8 cellular contexts compared by ENCODE assay signal in the genomic region with DNA sequence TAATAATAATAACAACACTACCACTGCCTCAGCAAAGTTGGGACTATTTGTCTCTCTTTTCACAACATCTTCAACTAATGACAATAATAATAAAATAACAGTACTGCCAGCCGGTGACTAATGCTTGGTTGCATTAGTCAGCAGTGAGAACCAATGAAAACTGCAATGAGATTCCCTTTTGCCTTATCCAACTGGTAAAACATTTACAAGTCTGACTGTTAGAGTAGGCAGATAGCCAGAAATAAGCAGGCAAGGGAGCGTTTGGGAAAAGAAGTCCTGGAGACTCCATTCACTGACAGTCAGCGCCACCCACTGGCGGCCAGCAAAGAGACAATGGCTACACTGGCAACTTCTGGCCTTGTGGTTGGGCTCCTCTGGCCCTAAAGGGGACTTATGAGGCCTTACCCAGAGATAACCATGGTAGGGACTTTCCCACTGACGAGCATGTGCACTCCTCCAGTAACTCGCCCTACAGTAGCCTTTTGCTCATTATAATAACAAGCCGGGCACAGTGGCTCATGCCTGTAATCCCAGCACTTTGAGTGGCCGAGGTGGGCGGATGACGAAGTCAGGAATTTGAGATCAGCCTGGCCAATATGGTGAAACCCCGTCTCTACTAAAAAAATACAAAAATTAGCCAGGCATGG. TPM values are rescaled to one million over a fixed set of nuclear protein-coding genes. Genes with fewer than 3 reads are reported as not detected.
DNase-seq lines count a peak whose midpoint lies in the region; ATAC-seq and TF ChIP-seq lines count a peak whose summit lies in the region.

No MANE protein-coding gene starts in this region.

- DNase-seq in stimulated activated naive CD8-positive, alpha-beta T cell treated with anti-CD3 and anti-CD28 coated beads, Interleukin-15, Interleukin-2, amounts not matched to agents 100 U/mL and 50 U/mL, for 24 hours, result peak; percentile 33
- DNase-seq in stimulated activated naive CD8-positive, alpha-beta T cell treated with anti-CD3 and anti-CD28 coated beads, Interleukin-15, amount 100 ng/mL, for 72 hours, result no peak
- DNase-seq in LoVo (ENCODE audit: low spot score), result peak; percentile 93
- DNase-seq in RPMI8226, result peak; percentile 66
- DNase-seq in dermis microvascular lymphatic vessel endothelial cell (ENCODE audit: low read depth in 2 of 2), result peak; percentile 84 to 97
- DNase-seq in lung (ENCODE audit: low spot score), result peak; percentile 83
- peak; percentile 85 for DNase-seq in ureter (ENCODE audit: low spot score)
- DNase-seq in activated effector memory CD4-positive, alpha-beta T cell treated with anti-CD3 and anti-CD28 coated beads, Interleukin-2, amount 50 U/mL, for 16 hours, result no peak

- peaks cover 35% of the 10 kb centered on the region for H3K27me3 Mint-ChIP-seq in stimulated activated naive CD8-positive, alpha-beta T cell treated with anti-CD3 and anti-CD28 coated beads, Interleukin-15, amount 100 ng/mL, for 72 hours

- H3K27ac ChIP-seq in lung (ENCODE audit: low read depth in 1 of 2, low read length in 1 of 2), result peak overlapping the region in 1 of 2 donors; percentile 3

- WGBS in lung, 2 donors, result 50 to 67% methylated on average over 11 of the region's 11 CpGs

- peaks cover 0 to 4% of the 10 kb centered on the region in 2 donors for H3K36me3 ChIP-seq in lung (ENCODE audit: control insufficient read depth in 2 of 2, insufficient read depth in 2 of 2, low read length in 2 of 2)

- H3K4me1 Mint-ChIP-seq in stimulated activated naive CD8-positive, alpha-beta T cell treated with anti-CD3 and anti-CD28 coated beads, Interleukin-15, amount 100 ng/mL, for 72 hours, result peaks cover 25% of the 10 kb centered on the region

- H3K27ac Mint-ChIP-seq in stimulated activated naive CD8-positive, alpha-beta T cell treated with anti-CD3 and anti-CD28 coated beads, Interleukin-15, amount 100 ng/mL, for 72 hours, result no peak overlapping the region

- no peaks in the 10 kb centered on the region for H3K27me3 ChIP-seq in lung (ENCODE audit: control insufficient read depth, insufficient read depth)

- no peak overlapping the region for H3K4me3 Mint-ChIP-seq in stimulated activated naive CD8-positive, alpha-beta T cell treated with anti-CD3 and anti-CD28 coated beads, Interleukin-15, amount 100 ng/mL, for 72 hours

- no peaks in the 10 kb centered on the region for H3K9me3 ChIP-seq in lung (ENCODE audit: control insufficient read depth in 2 of 2, insufficient read depth in 1 of 2, low read length in 1 of 2)

- no peak overlapping the region for H3K4me3 ChIP-seq in lung

- no peaks in the 10 kb centered on the region for H3K9me3 Mint-ChIP-seq in stimulated activated naive CD8-positive, alpha-beta T cell treated with anti-CD3 and anti-CD28 coated beads, Interleukin-15, amount 100 ng/mL, for 72 hours

- H3K4me1 ChIP-seq in lung (ENCODE audit: control insufficient read depth in 2 of 2, insufficient read depth in 2 of 2, low read length in 2 of 2), result peaks cover 10 to 13% of the 10 kb centered on the region in 2 donors

- ATAC-seq in stimulated activated naive CD8-positive, alpha-beta T cell treated with anti-CD3 and anti-CD28 coated beads, Interleukin-15, Interleukin-2, amounts not matched to agents 100 U/mL and 50 U/mL, for 24 hours, result no peak
- no peak for ATAC-seq in stimulated activated naive CD8-positive, alpha-beta T cell treated with anti-CD3 and anti-CD28 coated beads, Interleukin-15, amount 100 ng/mL, for 72 hours
- ATAC-seq in lung (ENCODE audit: insufficient read depth, low FRiP score), result peak; percentile 32

- peak; percentile 25 for TF ChIP-seq CTCF in lung (IDR thresholded peaks at IDR 0.05; ENCODE audit: control extremely low read depth, extremely low read depth)

RNA-seq across cellular contexts. Expression of a gene that starts 3.4 kb away (rescaled TPM):
- total RNA-seq in dermis microvascular lymphatic vessel endothelial cell, result 19.1 and 25.3 TPM in 2 replicates
- total RNA-seq in lung, result 10 to 100 TPM; 42.9 to 84.8 TPM
- 10 to 100 TPM; 39.0 to 63.3 TPM for polyA plus RNA-seq in lung
- 83.9 TPM for total RNA-seq in ureter

RNA-seq across cellular contexts. Expression of a gene that starts 21.2 kb away (rescaled TPM):
- 0.13 and 0.38 TPM in 2 replicates for total RNA-seq in dermis microvascular lymphatic vessel endothelial cell
- total RNA-seq in lung, result 10 to 100 TPM in 1 of 2 donors, 1 to 10 TPM in 1; 4.7 to 18.5 TPM
- 10 to 100 TPM in 1 of 2 donors, 1 to 10 TPM in 1; 3.9 to 30.9 TPM for polyA plus RNA-seq in lung
- 3.6 TPM for total RNA-seq in ureter

Comparison
In these comparisons a context has a peak if more than half of its experiments do, and no peak if none do; other contexts are left out.
1. DNase-seq: peak in stimulated activated naive CD8-positive, alpha-beta T cell treated with anti-CD3 and anti-CD28 coated beads, Interleukin-15, Interleukin-2, amounts not matched to agents 100 U/mL and 50 U/mL, for 24 hours (single experiment), LoVo (single experiment), RPMI8226 (single experiment), dermis microvascular lymphatic vessel endothelial cell (2 of 2), lung (single experiment) and ureter (single experiment); none in stimulated activated naive CD8-positive, alpha-beta T cell treated with anti-CD3 and anti-CD28 coated beads, Interleukin-15, amount 100 ng/mL, for 72 hours (0 of 2) and activated effector memory CD4-positive, alpha-beta T cell treated with anti-CD3 and anti-CD28 coated beads, Interleukin-2, amount 50 U/mL, for 16 hours (single experiment).